ENCODE assay signal across 20 cellular contexts in the genomic region with DNA sequence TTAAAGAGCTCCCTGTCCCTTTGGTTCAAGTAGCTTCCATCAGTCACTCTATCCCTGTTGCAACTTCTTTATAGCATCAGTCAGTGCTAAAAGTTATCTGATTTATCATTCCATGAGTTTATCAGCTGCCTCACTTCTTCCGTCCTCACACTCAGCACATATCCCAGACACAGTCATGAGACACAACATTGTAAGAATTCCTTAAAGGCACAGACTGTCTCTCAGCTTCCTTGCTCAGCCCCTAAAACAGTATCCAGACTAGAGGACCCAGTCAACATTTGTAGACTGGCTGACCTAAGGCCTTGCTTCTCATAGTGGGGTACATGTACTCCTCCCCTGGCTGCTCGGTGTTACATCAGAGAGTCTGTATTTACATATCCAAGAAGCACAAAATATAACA.
DNase-seq lines count a peak whose midpoint lies in the region; ATAC-seq and TF ChIP-seq lines count a peak whose summit lies in the region.
"Had no signal": no experiment of that assay in that cellular context is flagged by ENCODE, and none has a peak within 500 bp of the region (broad histone marks: within the 10 kb centered on the region; RNA-seq: fewer than 3 reads in every experiment).

No MANE protein-coding gene starts in this region.

- no peak overlapping the region for H3K27ac Mint-ChIP-seq in CD8-positive, alpha-beta T cell
- H3K27ac Mint-ChIP-seq: CD4-positive, alpha-beta memory T cell had no signal

- no peak overlapping the region for H2BK15ac ChIP-seq in mesenchymal stem cell (ENCODE audit: low read depth, poor library complexity, severe bottlenecking)

- H3K36me3 ChIP-seq in mesenchymal stem cell (ENCODE audit: control insufficient read depth in 1 of 2, insufficient read depth in 2 of 2, low read depth in 1 of 2, low read length in 2 of 2) (no peaks in the 10 kb centered on the region), smooth muscle cell (ENCODE audit: low read depth) (no peaks in the 10 kb centered on the region)
- H3K36me3 ChIP-seq in CD8-positive, alpha-beta T cell (ENCODE audit: insufficient read depth, low read length) = no peaks in the 10 kb centered on the region
- H3K36me3 ChIP-seq: BLaER1 treated with 17β-estradiol and CSF1 and Interleukin-3, amounts not matched to agents 10 nM and 100 nM; SJSA1 had no signal

- no peaks in the 10 kb centered on the region for H3K4me1 Mint-ChIP-seq in CD8-positive, alpha-beta T cell (ENCODE audit: low read depth)
- H3K4me1 Mint-ChIP-seq: CD4-positive, alpha-beta memory T cell had no signal

- no peaks in the 10 kb centered on the region for H3K27me3 ChIP-seq in mesenchymal stem cell (ENCODE audit: control insufficient read depth in 1 of 2, insufficient read depth in 1 of 2, low read length in 2 of 2)
- no peaks in the 10 kb centered on the region for H3K27me3 ChIP-seq in smooth muscle cell (ENCODE audit: low read depth)
- no peaks in the 10 kb centered on the region for H3K27me3 ChIP-seq in CD8-positive, alpha-beta T cell (ENCODE audit: insufficient read depth, low read length)
- H3K27me3 ChIP-seq: BLaER1 treated with 17β-estradiol and CSF1 and Interleukin-3, amounts not matched to agents 10 nM and 100 nM; SJSA1 had no signal

- intact Hi-C loops in CD8-positive, alpha-beta T cell (cut with DNase I, micrococcal nuclease) = no loop called here

- no peaks in the 10 kb centered on the region for H3K27me3 Mint-ChIP-seq in CD8-positive, alpha-beta T cell (ENCODE audit: low read depth)
- H3K27me3 Mint-ChIP-seq: CD4-positive, alpha-beta memory T cell had no signal

- no peaks in the 10 kb centered on the region for H3K79me2 ChIP-seq in smooth muscle cell (ENCODE audit: low read depth)

- CTCF ChIA-PET in CD8-positive, alpha-beta T cell (lab: Charles Lee) = no interaction called here

- no peak overlapping the region for H2AFZ ChIP-seq in mesenchymal stem cell (ENCODE audit: low read depth, low read length)
- H2AFZ ChIP-seq in smooth muscle cell (ENCODE audit: low read depth) = peak overlapping the region; percentile 86

- H3K4me2 ChIP-seq in mesenchymal stem cell (ENCODE audit: low read length, poor library complexity, severe bottlenecking) (peak overlapping the region; percentile 1), smooth muscle cell (peak overlapping the region; percentile 39)
- H3K4me2 ChIP-seq: KMS-11 had no signal

- H2BK12ac ChIP-seq in mesenchymal stem cell (ENCODE audit: low read length in 2 of 2) = peak overlapping the region in 1 of 2 experiments; percentile 93

- no peak overlapping the region for H3K14ac ChIP-seq in mesenchymal stem cell (ENCODE audit: low read length in 2 of 2)

- peak overlapping the region; percentile 32 for H4K8ac ChIP-seq in mesenchymal stem cell (ENCODE audit: low read length)

- DNase-seq in NCI-H226 (peak; percentile 14), choroid plexus epithelial cell (ENCODE audit: low read depth) (peak; percentile 43), mesenchymal stem cell (peak; percentile 76), smooth muscle cell (lab: John Stamatoyannopoulos, UW; ENCODE audit: unreplicated experiment) (no peak), NCI-H446 treated with DMSO at 0.1 percent for 48 hours (lab: John Stamatoyannopoulos, UW) (no peak)
- DNase-seq in effector CD4-positive, alpha-beta T cell = no peak
- DNase-seq in CD8-positive, alpha-beta T cell = no peak
- DNase-seq: ACHN; CD4-positive, alpha-beta memory T cell; DMS153; GOT3; NCI-H1105; NCI-H146; NCI-H2029 treated with DMSO at 0.1 percent for 48 hours; NCI-H526; OCI-M1 had no signal

- peaks cover 9% of the 10 kb centered on the region for H3F3A ChIP-seq in smooth muscle cell (ENCODE audit: low read depth)

- no peak overlapping the region for H2BK5ac ChIP-seq in mesenchymal stem cell (ENCODE audit: low read depth, low read length, poor library complexity, severe bottlenecking)

- H3K18ac ChIP-seq in mesenchymal stem cell (ENCODE audit: low read depth in 1 of 2, low read length in 2 of 2) = peak overlapping the region in 1 of 2 experiments; percentile 25

- H3K9me3 Mint-ChIP-seq in CD8-positive, alpha-beta T cell = peaks cover 8% of the 10 kb centered on the region

- 34% methylated on average over 1 of the region's 2 CpGs for WGBS in mesenchymal stem cell
- WGBS in smooth muscle cell (ENCODE audit: low lambda C conversion rate) = 31% methylated on average over 2 of the region's 2 CpGs

- no peak for ATAC-seq in CD8-positive, alpha-beta T cell
- ATAC-seq: HCT116 had no signal

- peak overlapping the region in 1 of 2 experiments; percentile 17 for H3K4ac ChIP-seq in mesenchymal stem cell (ENCODE audit: low read depth in 1 of 2, low read length in 2 of 2)

- no peak overlapping the region for H2AK5ac ChIP-seq in mesenchymal stem cell (ENCODE audit: low read length, severe bottlenecking)

- H3K9me3 ChIP-seq in mesenchymal stem cell (ENCODE audit: control insufficient read depth, low read length) = no peaks in the 10 kb centered on the region
- H3K9me3 ChIP-seq in smooth muscle cell (replicated peaks; ENCODE audit: low read depth) = no peaks in the 10 kb centered on the region
- H3K9me3 ChIP-seq in CD8-positive, alpha-beta T cell (ENCODE audit: low read length) = no peaks in the 10 kb centered on the region
- H3K9me3 ChIP-seq: BLaER1 treated with 17β-estradiol and CSF1 and Interleukin-3, amounts not matched to agents 10 nM and 100 nM; SJSA1 had no signal

- H3K27ac ChIP-seq in mesenchymal stem cell (ENCODE audit: low read length, poor library complexity, severe bottlenecking) (no peak overlapping the region), smooth muscle cell (ENCODE audit: low read depth) (peak overlapping the region; percentile 52)
- no peak overlapping the region for H3K27ac ChIP-seq in CD8-positive, alpha-beta T cell (ENCODE audit: low read depth, low read length)
- H3K27ac ChIP-seq: BLaER1 treated with 17β-estradiol and CSF1 and Interleukin-3, amounts not matched to agents 10 nM and 100 nM; KMS-11; SJSA1 had no signal

- no peaks in the 10 kb centered on the region for H3K79me1 ChIP-seq in mesenchymal stem cell (replicated peaks; ENCODE audit: low read length, poor library complexity, severe bottlenecking)

- no peaks in the 10 kb centered on the region for H4K20me1 ChIP-seq in smooth muscle cell (ENCODE audit: low read depth)
- H4K20me1 ChIP-seq: BLaER1 treated with 17β-estradiol and CSF1 and Interleukin-3, amounts not matched to agents 10 nM and 100 nM had no signal

- no peak overlapping the region for H3K4me3 Mint-ChIP-seq in CD8-positive, alpha-beta T cell
- H3K4me3 Mint-ChIP-seq: CD4-positive, alpha-beta memory T cell had no signal

- H3K9ac ChIP-seq in mesenchymal stem cell (ENCODE audit: low read length) (no peak overlapping the region), smooth muscle cell (ENCODE audit: low read depth) (no peak overlapping the region)
- H3K9ac ChIP-seq: BLaER1 treated with 17β-estradiol and CSF1 and Interleukin-3, amounts not matched to agents 10 nM and 100 nM; KMS-11 had no signal

- POLR2A ChIA-PET in CD8-positive, alpha-beta T cell (lab: Charles Lee) = no interaction called here

- H2BK120ac ChIP-seq in mesenchymal stem cell (ENCODE audit: low read depth, low read length) = no peak overlapping the region

- no peak overlapping the region for H4K91ac ChIP-seq in mesenchymal stem cell (ENCODE audit: low read length)

- H3K4me3 ChIP-seq in choroid plexus epithelial cell (ENCODE audit: low read depth, low read length) (no peak overlapping the region), mesenchymal stem cell (ENCODE audit: insufficient read depth in 1 of 2, low read depth in 1 of 2, low read length in 2 of 2) (no peak overlapping the region), smooth muscle cell (no peak overlapping the region)
- H3K4me3 ChIP-seq in CD8-positive, alpha-beta T cell (ENCODE audit: low read depth, low read length) = no peak overlapping the region
- H3K4me3 ChIP-seq: BLaER1 treated with 17β-estradiol and CSF1 and Interleukin-3, amounts not matched to agents 10 nM and 100 nM; SJSA1 had no signal

- H3K23ac ChIP-seq in mesenchymal stem cell (ENCODE audit: low read length in 2 of 2) = no peak overlapping the region

- TF ChIP-seq CTCF in choroid plexus epithelial cell (conservative IDR thresholded peaks at IDR 0.05; ENCODE audit: low read depth, low read length) = no peak
- no peak for TF ChIP-seq CTCF in smooth muscle cell (IDR thresholded peaks at IDR 0.05; ENCODE audit: borderline replicate concordance, insufficient read depth, poor library complexity, severe bottlenecking)
- TF ChIP-seq CTCF in CD8-positive, alpha-beta T cell (IDR thresholded peaks at IDR 0.05) = no peak

- no peaks in the 10 kb centered on the region for H3K36me3 Mint-ChIP-seq in CD8-positive, alpha-beta T cell
- H3K36me3 Mint-ChIP-seq: CD4-positive, alpha-beta memory T cell had no signal

- H3K4me1 ChIP-seq in mesenchymal stem cell (ENCODE audit: control insufficient read depth, insufficient read depth, low read depth, low read length) (no peaks in the 10 kb centered on the region), smooth muscle cell (ENCODE audit: low read depth) (no peaks in the 10 kb centered on the region)
- H3K4me1 ChIP-seq in CD8-positive, alpha-beta T cell (ENCODE audit: insufficient read depth, low read length) = no peaks in the 10 kb centered on the region
- H3K4me1 ChIP-seq: SJSA1 had no signal

Comparison
In these comparisons a context has a peak if more than half of its experiments do, and no peak if none do; other contexts are left out.
1. DNase-seq: peak in NCI-H226 (single experiment), choroid plexus epithelial cell (single experiment) and mesenchymal stem cell (single experiment); none in smooth muscle cell (single experiment), effector CD4-positive, alpha-beta T cell (single experiment), NCI-H446 treated with DMSO at 0.1 percent for 48 hours (single experiment) and CD8-positive, alpha-beta T cell (0 of 7).